ENCODE assay signal across 25 cellular contexts in genomic region chr2:59746291-59746690, GRCh38.
"Had no signal": no experiment of that assay in that cellular context is flagged by ENCODE, and none has a peak within 500 bp of the region (broad histone marks: within the 10 kb centered on the region; RNA-seq: fewer than 3 reads in every experiment).

No MANE protein-coding gene starts in this region.

- DNase-seq: colonic mucosa; cortex of kidney; dermis blood vessel endothelial cell; dorsolateral prefrontal cortex; effector CD4-positive, alpha-beta T cell; effector CD8-positive, alpha-beta T cell; effector memory CD4-positive, alpha-beta T cell; effector memory CD8-positive, alpha-beta T cell; endodermal cell; erythroblast; esophagus squamous epithelium; foreskin fibroblast; foreskin keratinocyte; foreskin melanocyte; gastrocnemius medialis; glutamatergic neuron; head of caudate nucleus; heart left ventricle; heart right ventricle had no signal

- H3K27ac ChIP-seq: colonic mucosa, coronary artery, dorsolateral prefrontal cortex, epithelial cell of prostate, esophagus muscularis mucosa, esophagus squamous epithelium, foreskin keratinocyte, gastrocnemius medialis, gastroesophageal sphincter, heart left ventricle, heart right ventricle had no signal

- ATAC-seq: effector memory CD8-positive, alpha-beta T cell; esophagus mucosa; foreskin keratinocyte; gastrocnemius medialis; gastroesophageal sphincter; heart left ventricle; heart right ventricle had no signal

- H3K27me3 ChIP-seq: colonic mucosa, esophagus muscularis mucosa, esophagus squamous epithelium, gastrocnemius medialis, gastroesophageal sphincter, heart left ventricle, heart right ventricle had no signal

- H3K27me3 Mint-ChIP-seq: dendritic cell treated with granulocyte-macrophage colony-stimulating factor and Interleukin-4, amounts not matched to agents 40 ng/mL and 50 ng/mL, for 4 days; effector memory CD8-positive, alpha-beta T cell had no signal

- H3K9me3 Mint-ChIP-seq: dendritic cell treated with granulocyte-macrophage colony-stimulating factor and Interleukin-4, amounts not matched to agents 40 ng/mL and 50 ng/mL, for 4 days; endodermal cell had no signal

- H3K4me3 ChIP-seq: colonic mucosa, coronary artery, dorsolateral prefrontal cortex, esophagus muscularis mucosa, esophagus squamous epithelium, gastrocnemius medialis, gastroesophageal sphincter, heart left ventricle, heart right ventricle had no signal

- H3K27ac Mint-ChIP-seq: dendritic cell treated with granulocyte-macrophage colony-stimulating factor and Interleukin-4, amounts not matched to agents 40 ng/mL and 50 ng/mL, for 4 days; effector memory CD8-positive, alpha-beta T cell; endodermal cell had no signal

- H3K4me3 Mint-ChIP-seq: dendritic cell treated with granulocyte-macrophage colony-stimulating factor and Interleukin-4, amounts not matched to agents 40 ng/mL and 50 ng/mL, for 4 days; effector memory CD8-positive, alpha-beta T cell; endodermal cell had no signal

- H3K9me3 ChIP-seq: colonic mucosa, esophagus muscularis mucosa, esophagus squamous epithelium, gastrocnemius medialis, gastroesophageal sphincter, heart left ventricle, heart right ventricle had no signal

- H3K36me3 ChIP-seq: colonic mucosa, esophagus muscularis mucosa, esophagus squamous epithelium, gastrocnemius medialis, gastroesophageal sphincter, heart left ventricle, heart right ventricle had no signal
